In genomic region chr4:175656615-175657014, GRCh38 we compare ENCODE assay signal across 19 cellular contexts.
DNase-seq lines count a peak whose midpoint lies in the region; ATAC-seq, FAIRE-seq and TF ChIP-seq lines count a peak whose summit lies in the region.
"Had no signal": no experiment of that assay in that cellular context is flagged by ENCODE, and none has a peak within 500 bp of the region (broad histone marks: within the 10 kb centered on the region; RNA-seq: fewer than 3 reads in every experiment).

No MANE protein-coding gene starts in this region.

- H3K9me3 ChIP-seq in adipocyte (ENCODE audit: control insufficient read depth, low read length) = no peaks in the 10 kb centered on the region
- H3K9me3 ChIP-seq: BE2C had no signal

- DNase-seq in adipocyte (ENCODE audit: low read depth) (peak; percentile 38), bronchial epithelial cell (ENCODE audit: low read depth) (peak; percentile 1), iris pigment epithelial cell (ENCODE audit: low read depth) (peak; percentile 23), sciatic nerve (ENCODE audit: low spot score) (no peak), cortex of kidney (lab: John Stamatoyannopoulos, UW) (no peak), NCI-H2196 treated with DMSO at 0.1 percent for 48 hours (lab: John Stamatoyannopoulos, UW; ENCODE audit: unreplicated experiment) (no peak)
- DNase-seq: ACHN; BE2C; C1 segment of cervical spinal cord; CD4-positive, CD25-positive, alpha-beta regulatory T cell; CD8-positive, alpha-beta memory T cell; COR-L47; H9 had no signal

- intact Hi-C loops in sciatic nerve (cut with DNase I) = no loop called here

- no peaks in the 10 kb centered on the region for H3K4me1 ChIP-seq in adipocyte (ENCODE audit: control insufficient read depth, insufficient read depth, low read length)
- H3K4me1 ChIP-seq: BE2C had no signal

- no peak for FAIRE-seq in bronchial epithelial cell (lab: Jason Lieb, UNC)
- FAIRE-seq: A204.1, G401.6, GM12891, GM19239, H1, HTR-8/SVneo had no signal

- H3K27me3 ChIP-seq in adipocyte (replicated peaks; ENCODE audit: control insufficient read depth, insufficient read depth, low read length) (no peaks in the 10 kb centered on the region), bronchial epithelial cell (ENCODE audit: control insufficient read depth, insufficient read depth, low read length) (no peaks in the 10 kb centered on the region)
- H3K27me3 ChIP-seq: BE2C had no signal

- H3K9ac ChIP-seq in adipocyte (ENCODE audit: low read length) = no peak overlapping the region

- no peak for ATAC-seq in sciatic nerve

- no peak for TF ChIP-seq CTCF in bronchial epithelial cell (IDR thresholded peaks at IDR 0.05; ENCODE audit: insufficient read depth, low read length, severe bottlenecking)

- H3K4me3 ChIP-seq in adipocyte (ENCODE audit: low read length) (no peak overlapping the region), bronchial epithelial cell (ENCODE audit: low read depth, low read length) (no peak overlapping the region)

- H3K36me3 ChIP-seq in adipocyte (ENCODE audit: control insufficient read depth, insufficient read depth, low read length, severe bottlenecking) = no peaks in the 10 kb centered on the region
- H3K36me3 ChIP-seq in bronchial epithelial cell (ENCODE audit: control insufficient read depth, insufficient read depth, low read length) = no peaks in the 10 kb centered on the region
- H3K36me3 ChIP-seq: BE2C had no signal

Comparison
In these comparisons a context has a peak if more than half of its experiments do, and no peak if none do; other contexts are left out.
1. DNase-seq: peak in adipocyte (single experiment), bronchial epithelial cell (single experiment) and iris pigment epithelial cell (single experiment); none in sciatic nerve (single experiment), cortex of kidney (single experiment) and NCI-H2196 treated with DMSO at 0.1 percent for 48 hours (single experiment).